In the genomic region with DNA sequence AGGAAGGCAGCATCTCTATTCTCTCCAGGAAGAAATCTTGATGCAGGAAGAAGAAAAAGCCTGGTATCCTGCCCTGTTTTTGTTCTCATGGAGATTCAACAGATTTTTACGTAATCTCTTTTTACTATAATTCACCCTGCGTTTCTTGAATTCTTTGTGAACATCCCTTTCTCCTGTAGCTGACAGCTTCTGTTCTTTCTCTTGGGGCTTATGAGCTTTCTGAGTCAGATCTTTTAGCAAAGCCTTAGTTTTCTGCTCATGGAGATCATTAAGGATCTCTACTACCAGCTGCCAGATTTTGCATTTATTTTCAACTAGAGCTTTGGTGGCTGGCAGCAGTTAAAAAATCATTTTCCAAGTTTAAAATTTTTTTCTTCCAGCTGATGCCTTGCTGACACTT, we compare ENCODE assay signal across 32 cellular contexts. TPM values are rescaled to one million over a fixed set of nuclear protein-coding genes. Genes with fewer than 3 reads are reported as not detected.
"Had no signal": no experiment of that assay in that cellular context is flagged by ENCODE, and none has a peak within 500 bp of the region (broad histone marks: within the 10 kb centered on the region; RNA-seq: fewer than 3 reads in every experiment).

No MANE protein-coding gene starts in this region.

- H3K4me1 ChIP-seq: esophagus squamous epithelium, heart right ventricle, neural progenitor cell, right lobe of liver, stomach, tibial nerve, upper lobe of left lung had no signal

- H2AFZ ChIP-seq: neural progenitor cell had no signal

- H3K4me2 ChIP-seq: neural progenitor cell had no signal

- H3K79me2 ChIP-seq: parathyroid adenoma had no signal

- H3K36me3 ChIP-seq: esophagus squamous epithelium, heart right ventricle, neural progenitor cell, right lobe of liver, stomach, thoracic aorta, tibial nerve, upper lobe of left lung had no signal

- H3K27ac ChIP-seq: coronary artery, esophagus squamous epithelium, heart right ventricle, neural progenitor cell, parathyroid adenoma, right lobe of liver, stomach, thoracic aorta, tibial nerve, upper lobe of left lung had no signal

- H3K9ac ChIP-seq: neural progenitor cell, parathyroid adenoma had no signal

- ATAC-seq: effector memory CD8-positive, alpha-beta T cell; heart right ventricle; left lobe of liver; naive thymus-derived CD4-positive, alpha-beta T cell; right lobe of liver had no signal

- H3K27me3 ChIP-seq: neural progenitor cell, right lobe of liver, stomach, tibial nerve, upper lobe of left lung had no signal

- DNase-seq: dermis blood vessel endothelial cell; effector memory CD8-positive, alpha-beta T cell; erythroblast; esophagus squamous epithelium; foreskin melanocyte; glutamatergic neuron; heart right ventricle; hypothalamus; kidney; mesenchymal stem cell; naive thymus-derived CD4-positive, alpha-beta T cell; right lobe of liver; small intestine; stimulated activated CD4-positive, alpha-beta T cell treated with anti-CD3 and anti-CD28 coated beads, Interleukin-12 subunit alpha, Interleukin-12 subunit beta, amount 100 ng/mL, for 4 hours; stimulated activated CD4-positive, alpha-beta T cell treated with anti-CD3 and anti-CD28 coated beads, Interleukin-1b, Interleukin-23, amount 100 ng/mL, for 48 hours; stimulated activated CD4-positive, alpha-beta T cell treated with anti-CD3 and anti-CD28 coated beads, Interleukin-4, amount 100 ng/mL, for 1 hour; stimulated activated CD8-positive, alpha-beta memory T cell treated with anti-CD3 and anti-CD28 coated beads, Interleukin-4, amount 100 ng/mL, for 48 hours; stimulated activated naive CD4-positive, alpha-beta T cell treated with Interleukin-2 at 50 U/mL for 16 hours; stomach; upper lobe of left lung had no signal

- H3K9me3 ChIP-seq: right lobe of liver, thoracic aorta had no signal

- H3K4me3 ChIP-seq: coronary artery, esophagus squamous epithelium, heart right ventricle, lung, neural progenitor cell, right lobe of liver, stomach, thoracic aorta, tibial nerve, upper lobe of left lung had no signal

RNA-seq across cellular contexts. Expression of a gene that starts 51.6 kb away (rescaled TPM):
- total RNA-seq: dermis blood vessel endothelial cell, esophagus squamous epithelium, left lobe of liver, liver, mesothelial cell of epicardium, osteoblast, progenitor cell of endocrine pancreas, right lobe of liver, subcutaneous adipose tissue, thoracic aorta had no signal
- polyA plus RNA-seq: liver; naive thymus-derived CD4-positive, alpha-beta T cell had no signal
